Comparison of ENCODE assay signal across 29 cellular contexts in genomic region chr7:28332031-28332430, GRCh38.
"Had no signal": no experiment of that assay in that cellular context is flagged by ENCODE, and none has a peak within 500 bp of the region (broad histone marks: within the 10 kb centered on the region; RNA-seq: fewer than 3 reads in every experiment).

No MANE protein-coding gene starts in this region.

- H3K27ac ChIP-seq: ascending aorta, breast epithelium, cardiac muscle cell, colonic mucosa, epithelial cell of prostate, foreskin keratinocyte, gastroesophageal sphincter, WERI-Rb-1 had no signal

- H3K36me3 ChIP-seq: ascending aorta, breast epithelium, cardiac muscle cell, colonic mucosa, gastroesophageal sphincter, WERI-Rb-1 had no signal

- H3K9me3 ChIP-seq: ascending aorta, breast epithelium, colonic mucosa had no signal

- H3K4me3 ChIP-seq: ascending aorta, breast epithelium, cardiac muscle cell, colonic mucosa, gastroesophageal sphincter had no signal

- H3K27me3 ChIP-seq: ascending aorta, breast epithelium, cardiac muscle cell, colonic mucosa, gastroesophageal sphincter had no signal

- H3K4me1 ChIP-seq: ascending aorta, breast epithelium, colonic mucosa, foreskin keratinocyte, gastroesophageal sphincter had no signal

- DNase-seq: activated B cell treated with CpG ODN at 0.5 μM for 24 hours; activated CD4-positive, alpha-beta T cell treated with anti-CD3 and anti-CD28 coated beads for 48 hours; activated CD4-positive, alpha-beta T cell treated with anti-CD3 and anti-CD28 coated beads, Interleukin-2, amount 50 U/mL, for 1 hour; activated CD4-positive, alpha-beta T cell treated with anti-CD3 and anti-CD28 coated beads, Interleukin-2, amount 50 U/mL, for 48 hours; activated CD8-positive, alpha-beta memory T cell treated with anti-CD3 and anti-CD28 coated beads for 24 hours; activated CD8-positive, alpha-beta T cell treated with anti-CD3 and anti-CD28 coated beads for 36 hours; activated effector memory CD4-positive, alpha-beta T cell treated with Interleukin-2 at 50 U/mL for 16 hours; activated gamma-delta T cell treated with Interleukin-2 at 50 U/mL for 16 hours; activated naive CD4-positive, alpha-beta T cell treated with Interleukin-2 at 50 U/mL for 16 hours; activated naive CD8-positive, alpha-beta T cell treated with anti-CD3 and anti-CD28 coated beads, Interleukin-2, amount 10 ng/mL, durations not matched to agents 7 days and 5 days; activated T-cell treated with anti-CD3 and anti-CD28 coated beads, Interleukin-2, amount 50 U/mL, for 4 hours; central memory CD4-positive, alpha-beta T cell; cerebellar nuclear complex; colonic mucosa; effector CD8-positive, alpha-beta T cell; foreskin keratinocyte; head of caudate nucleus; T-helper 1 cell; T-helper 17 cell; T1000; WERI-Rb-1 had no signal

- ATAC-seq: activated CD4-positive, CD25-positive, alpha-beta regulatory T cell treated with anti-CD3 and anti-CD28 coated beads, Interleukin-2, amount 50 U/mL, for 24 hours; activated CD8-positive, alpha-beta T cell treated with anti-CD3 and anti-CD28 coated beads for 36 hours; activated naive CD4-positive, alpha-beta T cell treated with anti-CD3 and anti-CD28 coated beads, Interleukin-2, amount 50 U/mL, for 72 hours; activated T-cell treated with anti-CD3 and anti-CD28 coated beads, Interleukin-2, amount 50 U/mL, for 4 hours; activated T-helper 17 cell treated with anti-CD3 and anti-CD28 coated beads, Interleukin-2, amount 50 U/mL, for 72 hours; foreskin keratinocyte; gastroesophageal sphincter; T-helper 17 cell had no signal
